In the genomic region with DNA sequence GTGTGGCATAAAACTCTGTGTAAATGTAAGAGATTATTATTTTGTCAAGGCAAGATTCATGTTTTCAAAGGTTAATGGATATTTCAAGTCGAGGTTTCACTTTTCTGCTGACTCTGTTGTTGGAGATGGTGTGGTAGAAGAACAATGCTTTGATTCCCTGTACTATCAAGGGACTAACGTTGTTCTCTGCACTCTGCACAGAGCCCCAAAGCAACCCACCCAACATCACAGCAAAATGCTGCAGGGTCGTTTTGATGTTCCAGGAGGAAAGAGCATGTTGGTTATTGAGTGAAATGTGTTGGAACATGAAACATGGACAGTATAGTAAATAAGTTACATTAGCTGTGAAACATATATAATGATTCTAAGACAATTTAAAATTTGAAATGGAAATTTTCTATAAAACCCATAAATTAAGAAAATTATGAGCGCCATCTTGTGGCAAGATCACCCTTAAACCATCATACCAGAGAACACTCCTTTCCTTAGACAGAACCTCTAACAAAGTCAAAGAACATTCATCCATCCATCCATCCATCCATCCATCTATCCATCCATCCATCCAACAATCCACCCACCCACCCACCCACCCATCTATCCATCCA, we compare ENCODE assay signal across 8 cellular contexts.
DNase-seq lines count a peak whose midpoint lies in the region; ATAC-seq and TF ChIP-seq lines count a peak whose summit lies in the region.

No MANE protein-coding gene starts in this region.

- no peak overlapping the region for H3K27ac Mint-ChIP-seq in activated CD4-positive, alpha-beta T cell treated with anti-CD3 and anti-CD28 coated beads for 36 hours
- H3K27ac Mint-ChIP-seq in MCF 10A (ENCODE audit: low read depth, unreplicated experiment) (no peak overlapping the region), naive B cell (peak overlapping the region in 2 of 6 donors; percentile 14 to 33)

- DNase-seq in activated CD4-positive, alpha-beta T cell treated with anti-CD3 and anti-CD28 coated beads for 36 hours: peak; percentile 27
- no peak for DNase-seq in activated CD4-positive, alpha-beta T cell treated with anti-CD3 and anti-CD28 coated beads, Interleukin-2, amount 50 U/mL, for 4 hours
- DNase-seq in NB4 (ENCODE audit: low read depth) (peak; percentile 25), MCF 10A (ENCODE audit: unreplicated experiment) (peak; percentile 36), naive B cell (peak; percentile 23)

- no TSS peak for BruUV-seq in MCF 10A (replicated peaks; lab: Mats Ljungman, UMichigan)

- H3K27me3 Mint-ChIP-seq in activated CD4-positive, alpha-beta T cell treated with anti-CD3 and anti-CD28 coated beads for 36 hours: no peaks in the 10 kb centered on the region
- H3K27me3 Mint-ChIP-seq in MCF 10A (ENCODE audit: insufficient read depth, unreplicated experiment) (no peaks in the 10 kb centered on the region), naive B cell (peaks cover 0 to 16% (median 6%) of the 10 kb centered on the region in 3 donors)

- no peak for TF ChIP-seq POLR2A in NB4 (IDR thresholded peaks at IDR 0.05; ENCODE audit: extremely low read depth, insufficient read length)

- CTCF ChIA-PET in activated CD4-positive, alpha-beta T cell treated with anti-CD3 and anti-CD28 coated beads for 36 hours (lab: Charles Lee): interaction anchor here (0.7 to 3.1 kb wide), 12 partner anchors 11 to 241 kb away, joined by 3 to 31 read pairs (median 4); no protein-coding TSS in a partner anchor
- CTCF ChIA-PET in MCF 10A (lab: Yijun Ruan, JAX): interaction anchor here (0.6 to 6.3 kb wide), 15 partner anchors 12 to 871 kb away, joined by 3 to 58 read pairs (median 6); no protein-coding TSS in a partner anchor

- intact Hi-C loops in activated CD4-positive, alpha-beta T cell treated with anti-CD3 and anti-CD28 coated beads for 36 hours (cut with DNase I, micrococcal nuclease): loop anchor here (1.0 to 5.0 kb wide), 3 partner anchors 89 to 250 kb away; no protein-coding TSS in a partner anchor
- intact Hi-C loops in MCF 10A (cut with micrococcal nuclease): loop anchor here (1.0 to 10.0 kb wide), 4 partner anchors 89 to 230 kb away; partner anchors contain the start of gene ZBED5

- H3K9me3 Mint-ChIP-seq in activated CD4-positive, alpha-beta T cell treated with anti-CD3 and anti-CD28 coated beads for 36 hours (ENCODE audit: low read depth): no peaks in the 10 kb centered on the region
- H3K9me3 Mint-ChIP-seq in MCF 10A (ENCODE audit: unreplicated experiment) (no peaks in the 10 kb centered on the region), naive B cell (no peaks in the 10 kb centered on the region)

- POLR2A ChIA-PET in activated CD4-positive, alpha-beta T cell treated with anti-CD3 and anti-CD28 coated beads for 36 hours (lab: Charles Lee): no interaction called here
- POLR2A ChIA-PET in MCF 10A (lab: Yijun Ruan, JAX): interaction anchor here (1.1 kb wide), 2 partner anchors 31 to 87 kb away, joined by 3 read pairs; no protein-coding TSS in a partner anchor

- H3K4me1 Mint-ChIP-seq in activated CD4-positive, alpha-beta T cell treated with anti-CD3 and anti-CD28 coated beads for 36 hours: no peaks in the 10 kb centered on the region
- H3K4me1 Mint-ChIP-seq in MCF 10A (ENCODE audit: insufficient read depth, unreplicated experiment) (peaks cover 9% of the 10 kb centered on the region), naive B cell (peaks cover 0 to 11% (median 0%) of the 10 kb centered on the region in 3 donors)

- TF ChIP-seq CTCF in NB4 (IDR thresholded peaks at IDR 0.05; ENCODE audit: low read depth, low read length) (peak; percentile 15), MCF 10A (IDR thresholded peaks at IDR 0.05; ENCODE audit: unreplicated experiment) (peak; percentile 46)

- no peak overlapping the region for H3K4me3 Mint-ChIP-seq in activated CD4-positive, alpha-beta T cell treated with anti-CD3 and anti-CD28 coated beads for 36 hours
- no peak overlapping the region for H3K4me3 Mint-ChIP-seq in MCF 10A (ENCODE audit: unreplicated experiment)
- H3K4me3 Mint-ChIP-seq in naive B cell: no peak overlapping the region

- H3K36me3 Mint-ChIP-seq in activated CD4-positive, alpha-beta T cell treated with anti-CD3 and anti-CD28 coated beads for 36 hours (ENCODE audit: low read depth): no peaks in the 10 kb centered on the region
- H3K36me3 Mint-ChIP-seq in MCF 10A (ENCODE audit: insufficient read depth, unreplicated experiment): no peaks in the 10 kb centered on the region
- no peaks in the 10 kb centered on the region for H3K36me3 Mint-ChIP-seq in naive B cell

- no peak for ATAC-seq in activated CD4-positive, alpha-beta T cell treated with anti-CD3 and anti-CD28 coated beads for 36 hours
- ATAC-seq in naive B cell (ENCODE audit: low read depth in 2 of 2) (peak; percentile 37 to 51), HG02973 (IDR thresholded peaks at IDR 0.05; ENCODE audit: unreplicated experiment) (no peak), HG02938 (IDR thresholded peaks at IDR 0.05; ENCODE audit: unreplicated experiment) (no peak), GM19397 (IDR thresholded peaks at IDR 0.05; ENCODE audit: unreplicated experiment) (no peak)

- H3K4me3 ChIP-seq in NB4 (ENCODE audit: low read depth, low read length): no peak overlapping the region

Comparison
In these comparisons a context has a peak if more than half of its experiments do, and no peak if none do; other contexts are left out.
1. DNase-seq: peak in activated CD4-positive, alpha-beta T cell treated with anti-CD3 and anti-CD28 coated beads for 36 hours (single experiment), NB4 (single experiment), MCF 10A (single experiment) and naive B cell (single experiment); none in activated CD4-positive, alpha-beta T cell treated with anti-CD3 and anti-CD28 coated beads, Interleukin-2, amount 50 U/mL, for 4 hours (0 of 2).
2. ATAC-seq: peak in naive B cell (2 of 2); none in activated CD4-positive, alpha-beta T cell treated with anti-CD3 and anti-CD28 coated beads for 36 hours (single experiment), HG02973 (single experiment), HG02938 (single experiment) and GM19397 (single experiment).